16 cellular contexts compared by ENCODE assay signal in genomic region chr5:179568731-179569130, GRCh38. TPM values are rescaled to one million over a fixed set of nuclear protein-coding genes. Genes with fewer than 3 reads are reported as not detected.
DNase-seq lines count a peak whose midpoint lies in the region; ATAC-seq and TF ChIP-seq lines count a peak whose summit lies in the region.
"Had no signal": no experiment of that assay in that cellular context is flagged by ENCODE, and none has a peak within 500 bp of the region (broad histone marks: within the 10 kb centered on the region; RNA-seq: fewer than 3 reads in every experiment).

No MANE protein-coding gene starts in this region.

- ATAC-seq in DND-41 (ENCODE audit: insufficient read depth, low read depth) (no peak), GM18873 (IDR thresholded peaks at IDR 0.05; ENCODE audit: low FRiP score, unreplicated experiment) (no peak)
- no peak for ATAC-seq in naive thymus-derived CD4-positive, alpha-beta T cell

- CTCF ChIA-PET in naive thymus-derived CD4-positive, alpha-beta T cell (lab: Charles Lee): no interaction called here

- H3K27me3 ChIP-seq in DND-41 (ENCODE audit: insufficient read depth, low read length, poor library complexity): no peaks in the 10 kb centered on the region
- H3K27me3 ChIP-seq in naive thymus-derived CD4-positive, alpha-beta T cell (ENCODE audit: control insufficient read depth in 2 of 2, insufficient read depth in 2 of 2, low read length in 2 of 2): no peaks in the 10 kb centered on the region
- H3K27me3 ChIP-seq: adrenal gland, BLaER1, SJCRH30 had no signal

- H3K36me3 ChIP-seq in DND-41 (ENCODE audit: insufficient read depth, low read length): peaks cover 83% of the 10 kb centered on the region
- H3K36me3 ChIP-seq in naive thymus-derived CD4-positive, alpha-beta T cell (ENCODE audit: control insufficient read depth in 2 of 3, insufficient read depth in 3 of 3, low read length in 3 of 3): peaks cover 7 to 58% (median 16%) of the 10 kb centered on the region in 3 experiments

- no peaks in the 10 kb centered on the region for H3K27me3 Mint-ChIP-seq in naive thymus-derived CD4-positive, alpha-beta T cell

- H3K4me3 ChIP-seq in DND-41 (ENCODE audit: low read depth in 1 of 2, low read length in 2 of 2): no peak overlapping the region
- no peak overlapping the region for H3K4me3 ChIP-seq in naive thymus-derived CD4-positive, alpha-beta T cell (ENCODE audit: low read length)
- H3K4me3 ChIP-seq: adrenal gland, BLaER1, SJCRH30 had no signal

- H3K4me2 ChIP-seq in DND-41 (ENCODE audit: insufficient read depth, low read length): no peak overlapping the region
- H3K4me2 ChIP-seq: BLaER1 had no signal

- DNase-seq in DND-41 (no peak), OCI-M2 (lab: John Stamatoyannopoulos, UW; ENCODE audit: unreplicated experiment) (peak; percentile 39), dermis blood vessel endothelial cell (peak; percentile 83), NCI-H1417 (lab: John Stamatoyannopoulos, UW) (no peak), cerebellar cortex (ENCODE audit: low spot score) (no peak)
- no peak for DNase-seq in naive thymus-derived CD4-positive, alpha-beta T cell
- no peak for DNase-seq in activated CD4-positive, alpha-beta T cell treated with anti-CD3 and anti-CD28 coated beads, Interleukin-2, amount 50 U/mL, for 4 hours
- DNase-seq: adrenal gland, EL, H7, kidney, NCI-H1417 treated with DMSO at 0.1 percent for 48 hours had no signal

- H3K79me2 ChIP-seq in DND-41 (ENCODE audit: insufficient read depth, low read length): no peaks in the 10 kb centered on the region

- 0 out of 2 replicates have a peak overlapping the region, but pooled peaks have one; percentile 22 for H3K27ac ChIP-seq in DND-41 (ENCODE audit: low read length)
- no peak overlapping the region for H3K27ac ChIP-seq in naive thymus-derived CD4-positive, alpha-beta T cell (ENCODE audit: low read depth, low read length)
- H3K27ac ChIP-seq: BLaER1, SJCRH30, VCaP had no signal

- H3K4me1 ChIP-seq in DND-41 (ENCODE audit: insufficient read depth, low read length): no peaks in the 10 kb centered on the region
- no peaks in the 10 kb centered on the region for H3K4me1 ChIP-seq in naive thymus-derived CD4-positive, alpha-beta T cell (ENCODE audit: control insufficient read depth in 2 of 2, insufficient read depth in 2 of 2, low read length in 2 of 2)
- H3K4me1 ChIP-seq: adrenal gland, BLaER1, SJCRH30 had no signal

- intact Hi-C loops in naive thymus-derived CD4-positive, alpha-beta T cell (cut with micrococcal nuclease): no loop called here

- H3K27ac Mint-ChIP-seq in naive thymus-derived CD4-positive, alpha-beta T cell: peak overlapping the region; percentile 6 to 86 (median 52)

- POLR2A ChIA-PET in naive thymus-derived CD4-positive, alpha-beta T cell (lab: Charles Lee): interaction anchor here (0.8 to 1.1 kb wide), 2 partner anchors 9 to 16 kb away, joined by 4 read pairs; no protein-coding TSS in a partner anchor

- no peaks in the 10 kb centered on the region for H4K20me1 ChIP-seq in DND-41 (ENCODE audit: insufficient read depth, low read length)

- no peak overlapping the region for H3K4me3 Mint-ChIP-seq in naive thymus-derived CD4-positive, alpha-beta T cell

- H2AFZ ChIP-seq in DND-41 (ENCODE audit: low read depth, low read length): no peak overlapping the region

- H3K36me3 Mint-ChIP-seq in naive thymus-derived CD4-positive, alpha-beta T cell: peaks cover 5 to 28% (median 21%) of the 10 kb centered on the region in 5 donors

- no peak for TF ChIP-seq CTCF in DND-41 (IDR thresholded peaks at IDR 0.05; ENCODE audit: borderline replicate concordance, extremely low read depth, low read length, poor library complexity, severe bottlenecking)

- H3K4me1 Mint-ChIP-seq in naive thymus-derived CD4-positive, alpha-beta T cell: peaks cover 0 to 8% (median 5%) of the 10 kb centered on the region in 7 donors

- H3K9me3 Mint-ChIP-seq in naive thymus-derived CD4-positive, alpha-beta T cell: no peaks in the 10 kb centered on the region

- H3K9ac ChIP-seq in DND-41 (ENCODE audit: low read depth, low read length): no peak overlapping the region
- H3K9ac ChIP-seq: BLaER1 had no signal

- no peaks in the 10 kb centered on the region for H3K9me3 ChIP-seq in DND-41 (ENCODE audit: insufficient read depth, low read length, severe bottlenecking)
- no peaks in the 10 kb centered on the region for H3K9me3 ChIP-seq in naive thymus-derived CD4-positive, alpha-beta T cell (ENCODE audit: control insufficient read depth in 2 of 3, low read length in 3 of 3)
- H3K9me3 ChIP-seq: adrenal gland, BLaER1, SJCRH30 had no signal

RNA-seq across cellular contexts. Expression of gene RUFY1, which starts 18.4 kb away (rescaled TPM):
- 65.9 and 67.8 TPM in 2 replicates for total RNA-seq in dermis blood vessel endothelial cell
- 10 to 100 TPM; 31.8 to 63.0 (median 52.3) TPM for total RNA-seq in naive thymus-derived CD4-positive, alpha-beta T cell
- 10 to 100 TPM; 21.0 to 34.6 TPM for polyA plus RNA-seq in naive thymus-derived CD4-positive, alpha-beta T cell

RNA-seq across cellular contexts. Expression of gene HNRNPH1, which starts 54.7 kb away (rescaled TPM):
- 656 and 803 TPM in 2 replicates for total RNA-seq in dermis blood vessel endothelial cell
- total RNA-seq in naive thymus-derived CD4-positive, alpha-beta T cell: 1,000 to 10,000 TPM; 1,010 to 2,239 (median 1,692) TPM
- polyA plus RNA-seq in naive thymus-derived CD4-positive, alpha-beta T cell: 100 to 1,000 TPM; 120 to 141 TPM

Comparison
In these comparisons a context has a peak if more than half of its experiments do, and no peak if none do; other contexts are left out.
1. DNase-seq: peak in OCI-M2 (single experiment) and dermis blood vessel endothelial cell (single experiment); none in DND-41 (single experiment), naive thymus-derived CD4-positive, alpha-beta T cell (0 of 9), NCI-H1417 (0 of 3), activated CD4-positive, alpha-beta T cell treated with anti-CD3 and anti-CD28 coated beads, Interleukin-2, amount 50 U/mL, for 4 hours (0 of 2) and cerebellar cortex (single experiment).